Comparison of ENCODE assay signal across 14 cellular contexts in the genomic region with DNA sequence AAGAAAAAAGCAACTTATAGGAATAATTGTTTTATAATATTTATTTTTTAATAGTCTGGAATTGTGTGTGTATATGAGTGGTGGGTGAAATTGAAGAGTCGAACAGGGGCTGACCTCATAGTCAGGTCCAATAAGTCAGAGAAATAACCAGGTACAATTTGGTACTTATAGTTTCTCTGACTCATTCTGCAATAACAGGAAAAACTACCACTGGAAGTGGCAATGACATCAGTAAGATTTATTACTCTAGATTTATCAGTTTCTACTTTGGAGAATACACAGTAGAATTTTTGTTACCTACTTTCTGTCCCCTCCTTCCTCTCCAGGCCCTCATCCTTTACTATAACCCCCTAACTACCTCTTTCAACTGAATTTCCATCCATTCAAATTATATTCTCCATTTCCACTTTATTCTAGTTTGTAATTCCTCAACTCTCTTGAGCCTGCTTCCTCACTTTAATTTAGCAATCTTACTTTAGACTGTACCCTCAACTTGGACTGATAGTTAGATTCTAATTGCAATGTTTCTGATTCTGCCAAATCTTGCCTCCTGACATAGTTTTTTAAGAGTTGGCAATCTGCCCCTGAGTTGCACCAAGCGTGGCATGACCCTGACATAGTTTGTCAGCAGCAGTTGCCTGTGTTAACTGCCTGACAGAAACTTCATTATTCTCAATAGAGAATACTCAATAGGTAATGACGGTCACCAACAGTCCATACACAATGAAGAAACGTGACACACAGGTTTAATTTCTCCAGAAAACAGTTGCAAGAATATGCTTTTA.
"Had no signal": no experiment of that assay in that cellular context is flagged by ENCODE, and none has a peak within 500 bp of the region (broad histone marks: within the 10 kb centered on the region; RNA-seq: fewer than 3 reads in every experiment).

No MANE protein-coding gene starts in this region.

- H3K4me3 ChIP-seq: dorsolateral prefrontal cortex, esophagus muscularis mucosa, heart left ventricle, neural progenitor cell, pancreas, skin epidermis, thyroid gland, uterus had no signal

- ATAC-seq: heart left ventricle had no signal

- H3K27me3 ChIP-seq: brain microvascular endothelial cell, dorsolateral prefrontal cortex, esophagus muscularis mucosa, heart left ventricle, neural progenitor cell, pancreas, thyroid gland, uterus had no signal

- DNase-seq: activated CD4-positive, alpha-beta T cell treated with anti-CD3 and anti-CD28 coated beads, Interleukin-2, amount 50 U/mL, for 1 hour; activated CD4-positive, CD25-positive, alpha-beta regulatory T cell; activated naive CD4-positive, alpha-beta T cell treated with anti-CD3 and anti-CD28 coated beads, Interleukin-2, amount 50 U/mL, for 16 hours; amygdala; brain microvascular endothelial cell; dorsolateral prefrontal cortex; heart left ventricle; kidney; pancreas; uterus had no signal

- H3K27ac ChIP-seq: brain microvascular endothelial cell, dorsolateral prefrontal cortex, esophagus muscularis mucosa, heart left ventricle, neural progenitor cell, pancreas, skin epidermis, thyroid gland, uterus had no signal

- H3K4me1 ChIP-seq: esophagus muscularis mucosa, heart left ventricle, neural progenitor cell, pancreas, thyroid gland, uterus had no signal

- H3K36me3 ChIP-seq: brain microvascular endothelial cell, esophagus muscularis mucosa, heart left ventricle, neural progenitor cell, pancreas, thyroid gland, uterus had no signal

- H3K9me3 ChIP-seq: esophagus muscularis mucosa, heart left ventricle, pancreas, thyroid gland, uterus had no signal

- H3K9ac ChIP-seq: neural progenitor cell had no signal

- H2AFZ ChIP-seq: neural progenitor cell had no signal

- H3K4me2 ChIP-seq: neural progenitor cell had no signal
